In genomic region chr5:172293054-172293744, GRCh38 we compare ENCODE assay signal across 8 cellular contexts. TPM values are rescaled to one million over a fixed set of nuclear protein-coding genes. Genes with fewer than 3 reads are reported as not detected.
DNase-seq lines count a peak whose midpoint lies in the region; ATAC-seq and TF ChIP-seq lines count a peak whose summit lies in the region.

No MANE protein-coding gene starts in this region.

- peak overlapping the region; percentile 25 for H3K4me2 ChIP-seq in hepatocyte

- peak; percentile 84 for TF ChIP-seq CTCF in hepatocyte (IDR thresholded peaks at IDR 0.05; ENCODE audit: poor library complexity)

- no peak overlapping the region for H2AFZ ChIP-seq in hepatocyte

- peaks cover 6% of the 10 kb centered on the region for H3K4me1 ChIP-seq in hepatocyte (ENCODE audit: insufficient read depth)

- H4K20me1 ChIP-seq in hepatocyte (ENCODE audit: insufficient read depth, poor library complexity, severe bottlenecking), result no peaks in the 10 kb centered on the region

- peak; percentile 91 for ATAC-seq in HG02798 (IDR thresholded peaks at IDR 0.05; ENCODE audit: poor library complexity, unreplicated experiment)

- no peak overlapping the region for H3K4me3 ChIP-seq in hepatocyte

- WGBS in hepatocyte (ENCODE audit: low lambda C conversion rate, missing lambda C conversion rate), result 64% methylated on average over 5 of the region's 5 CpGs

- DNase-seq in NCI-H1417 (lab: John Stamatoyannopoulos, UW) (peak; percentile 54 to 73 (median 58)), NCI-H1417 treated with DMSO at 0.1 percent for 48 hours (lab: John Stamatoyannopoulos, UW) (no peak), NCI-H1694 (lab: John Stamatoyannopoulos, UW) (peak; percentile 62), T-helper 2 cell (peak; percentile 16 to 83 (median 26)), hepatocyte (ENCODE audit: low spot score) (peak; percentile 86)
- peak; percentile 36 for DNase-seq in stimulated activated CD4-positive, alpha-beta T cell treated with anti-CD3 and anti-CD28 coated beads, Interleukin-12 subunit alpha, Interleukin-12 subunit beta, amount 100 ng/mL, for 4 hours

- H3K9me2 ChIP-seq in hepatocyte (replicated peaks; ENCODE audit: insufficient read depth), result no peaks in the 10 kb centered on the region

- H3K36me3 ChIP-seq in hepatocyte (replicated peaks; ENCODE audit: insufficient read depth, low read depth), result no peaks in the 10 kb centered on the region

- H3K27me3 ChIP-seq in hepatocyte, result no peaks in the 10 kb centered on the region

- peak overlapping the region; percentile 65 for H3K27ac ChIP-seq in angular gyrus (ENCODE audit: low read depth, low read length)
- no peak overlapping the region for H3K27ac ChIP-seq in hepatocyte

- H3K79me2 ChIP-seq in hepatocyte, result no peaks in the 10 kb centered on the region

- no peaks in the 10 kb centered on the region for H3K9me3 ChIP-seq in hepatocyte (ENCODE audit: low read depth)

RNA-seq across cellular contexts. Expression of gene UBTD2, which starts 9.6 kb away (rescaled TPM):
- 45.4 and 51.7 TPM in 2 replicates for total RNA-seq in hepatocyte
- 21.6 and 27.4 TPM in 2 replicates for polyA plus RNA-seq in hepatocyte
